11 cellular contexts compared by ENCODE assay signal in genomic region chr2:128378231-128379020, GRCh38. TPM values are rescaled to one million over a fixed set of nuclear protein-coding genes. Genes with fewer than 3 reads are reported as not detected.
DNase-seq lines count a peak whose midpoint lies in the region; ATAC-seq and TF ChIP-seq lines count a peak whose summit lies in the region.
"Had no signal": no experiment of that assay in that cellular context is flagged by ENCODE, and none has a peak within 500 bp of the region (broad histone marks: within the 10 kb centered on the region; RNA-seq: fewer than 3 reads in every experiment).

No MANE protein-coding gene starts in this region.

- peak overlapping the region; percentile 36 for H3K4me3 Mint-ChIP-seq in nephron progenitor cell
- H3K4me3 Mint-ChIP-seq: activated naive CD4-positive, alpha-beta T cell treated with anti-CD3 and anti-CD28 coated beads, Interleukin-2, amount 50 U/mL, for 24 hours had no signal

- 0 out of 2 replicates have a peak, but pooled peaks cover 3% of the 10 kb centered on the region for H3K36me3 ChIP-seq in SJSA1
- H3K36me3 ChIP-seq in esophagus muscularis mucosa, result no peaks in the 10 kb centered on the region
- no peaks in the 10 kb centered on the region for H3K36me3 ChIP-seq in tibial artery

- TF ChIP-seq EP300 in esophagus muscularis mucosa (IDR thresholded peaks at IDR 0.05), result no peak

- H3K9me3 ChIP-seq in SJSA1 (replicated peaks), result no peaks in the 10 kb centered on the region
- no peaks in the 10 kb centered on the region for H3K9me3 ChIP-seq in esophagus muscularis mucosa
- no peaks in the 10 kb centered on the region for H3K9me3 ChIP-seq in tibial artery

- ATAC-seq in GM21723 (IDR thresholded peaks at IDR 0.05; ENCODE audit: unreplicated experiment), result no peak

- H3K4me1 ChIP-seq in SJSA1 (replicated peaks) (peaks cover 76% of the 10 kb centered on the region), esophagus muscularis mucosa (peaks cover 31 to 86% (median 85%) of the 10 kb centered on the region in 4 donors), tibial artery (peaks cover 0 to 61% (median 33%) of the 10 kb centered on the region in 4 donors)

- no peaks in the 10 kb centered on the region for H3K9me3 Mint-ChIP-seq in nephron progenitor cell
- H3K9me3 Mint-ChIP-seq: activated naive CD4-positive, alpha-beta T cell treated with anti-CD3 and anti-CD28 coated beads, Interleukin-2, amount 50 U/mL, for 24 hours had no signal

- TF ChIP-seq POLR2A in esophagus muscularis mucosa (IDR thresholded peaks at IDR 0.05; ENCODE audit: low read depth), result no peak

- TF ChIP-seq CTCF in esophagus muscularis mucosa (IDR thresholded peaks at IDR 0.05), result no peak
- TF ChIP-seq CTCF in nephron progenitor cell (IDR thresholded peaks at IDR 0.05), result no peak
- no peak for TF ChIP-seq CTCF in tibial artery (IDR thresholded peaks at IDR 0.05)

- H3K27me3 Mint-ChIP-seq in nephron progenitor cell (ENCODE audit: low read depth, poor library complexity), result peaks cover 7% of the 10 kb centered on the region
- H3K27me3 Mint-ChIP-seq: activated naive CD4-positive, alpha-beta T cell treated with anti-CD3 and anti-CD28 coated beads, Interleukin-2, amount 50 U/mL, for 24 hours had no signal

- DNase-seq in SJSA1 (ENCODE audit: low read depth in 1 of 2, low spot score in 2 of 2) (no peak), esophagus muscularis mucosa (ENCODE audit: extremely low spot score) (no peak), nephron progenitor cell (no peak), tibial artery (peak; percentile 16 to 63), NCI-H774 (lab: John Stamatoyannopoulos, UW) (no peak), GM19240 (ENCODE audit: insufficient read length, low spot score) (no peak)
- DNase-seq: cerebellar nuclear complex; NK-92 treated with Interleukin-12 subunit alpha and Interleukin-12 subunit beta, amount 100 ng/mL, for 24 hours had no signal

- intact Hi-C loops in esophagus muscularis mucosa (cut with DNase I), result no loop called here
- intact Hi-C loops in tibial artery (cut with DNase I; ENCODE audit: low total_unique reads), result no loop called here

- peaks cover 72% of the 10 kb centered on the region for H3K4me1 Mint-ChIP-seq in nephron progenitor cell
- H3K4me1 Mint-ChIP-seq: activated naive CD4-positive, alpha-beta T cell treated with anti-CD3 and anti-CD28 coated beads, Interleukin-2, amount 50 U/mL, for 24 hours had no signal

- H3K36me3 Mint-ChIP-seq in nephron progenitor cell (ENCODE audit: low read depth), result no peaks in the 10 kb centered on the region
- H3K36me3 Mint-ChIP-seq: activated naive CD4-positive, alpha-beta T cell treated with anti-CD3 and anti-CD28 coated beads, Interleukin-2, amount 50 U/mL, for 24 hours had no signal

- H3K27ac ChIP-seq in SJSA1 (peak overlapping the region; percentile 57), esophagus muscularis mucosa (replicated peaks in 1 of 4) (peak overlapping the region; percentile 64 to 84 (median 68)), tibial artery (peak overlapping the region in 1 of 2 donors; percentile 38)
- H3K27ac ChIP-seq: C4-2B had no signal

- H3K4me3 ChIP-seq in SJSA1, result no peak overlapping the region
- no peak overlapping the region for H3K4me3 ChIP-seq in esophagus muscularis mucosa
- no peak overlapping the region for H3K4me3 ChIP-seq in tibial artery

- peak overlapping the region; percentile 71 for H3K27ac Mint-ChIP-seq in nephron progenitor cell
- H3K27ac Mint-ChIP-seq: activated naive CD4-positive, alpha-beta T cell treated with anti-CD3 and anti-CD28 coated beads, Interleukin-2, amount 50 U/mL, for 24 hours had no signal

- H3K27me3 ChIP-seq in SJSA1 (replicated peaks), result no peaks in the 10 kb centered on the region
- no peaks in the 10 kb centered on the region for H3K27me3 ChIP-seq in esophagus muscularis mucosa
- no peaks in the 10 kb centered on the region for H3K27me3 ChIP-seq in tibial artery

- 83% methylated on average over 8 of the region's 16 CpGs for WGBS in esophagus muscularis mucosa

RNA-seq across cellular contexts. Expression of gene HS6ST1, which starts 59.8 kb away (rescaled TPM):
- total RNA-seq in SJSA1 (2014; rRNA removed; shearing (Covaris generic)), result 120 and 160 TPM in 2 replicates
- 10 to 100 TPM; 17.4 to 62.2 (median 38.5) TPM for total RNA-seq in esophagus muscularis mucosa

Comparison
In these comparisons a context has a peak if more than half of its experiments do, and no peak if none do; other contexts are left out.
1. DNase-seq: peak in tibial artery (2 of 2); none in SJSA1 (0 of 2), esophagus muscularis mucosa (single experiment), nephron progenitor cell (single experiment), NCI-H774 (single experiment) and GM19240 (single experiment).